ENCODE assay signal across 11 cellular contexts in the genomic region with DNA sequence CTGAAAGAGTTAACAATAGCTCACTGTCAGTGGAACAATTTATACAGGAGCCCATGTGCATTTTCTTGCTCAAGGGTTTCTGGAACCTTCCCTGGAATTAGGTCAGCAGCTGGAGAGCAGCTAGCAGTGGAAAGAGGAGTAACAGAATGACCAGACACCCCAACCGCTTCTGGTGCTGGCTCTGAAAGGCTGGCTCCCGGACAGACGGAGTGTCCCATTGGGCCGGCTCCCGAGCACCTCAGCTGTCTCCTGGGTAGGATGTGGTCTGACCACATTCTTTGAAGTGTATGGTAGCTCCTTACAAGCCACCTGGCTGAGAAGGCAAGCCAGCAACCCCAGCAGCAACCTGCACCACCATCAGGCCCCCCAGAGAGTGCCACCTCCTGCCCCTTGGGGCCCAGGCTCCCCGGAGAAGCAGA. TPM values are rescaled to one million over a fixed set of nuclear protein-coding genes. Genes with fewer than 3 reads are reported as not detected.
DNase-seq lines count a peak whose midpoint lies in the region; ATAC-seq lines count a peak whose summit lies in the region.
"Had no signal": no experiment of that assay in that cellular context is flagged by ENCODE, and none has a peak within 500 bp of the region (broad histone marks: within the 10 kb centered on the region; RNA-seq: fewer than 3 reads in every experiment).

No MANE protein-coding gene starts in this region.

- no peak overlapping the region for H4K91ac ChIP-seq in trophoblast cell (ENCODE audit: low read depth, low read length)

- no peaks in the 10 kb centered on the region for H3K9me3 ChIP-seq in trophoblast cell (ENCODE audit: insufficient read depth, low read depth, low read length)

- no peak overlapping the region for H2AK5ac ChIP-seq in trophoblast cell (ENCODE audit: low read length)

- no peak overlapping the region for H3K23ac ChIP-seq in trophoblast cell (ENCODE audit: low read length)

- no peak overlapping the region for H3K4me3 Mint-ChIP-seq in activated T-cell treated with anti-CD3 and anti-CD28 coated beads, Interleukin-2, amount 50 U/mL, for 24 hours

- no peaks in the 10 kb centered on the region for H3K79me1 ChIP-seq in trophoblast cell (ENCODE audit: low read length)

- no peak overlapping the region for H4K12ac ChIP-seq in trophoblast cell (ENCODE audit: low read depth, low read length)

- DNase-seq in activated T-cell treated with anti-CD3 and anti-CD28 coated beads, Interleukin-2, amount 50 U/mL, for 24 hours: peak; percentile 31
- no peak for DNase-seq in activated T-cell treated with anti-CD3 and anti-CD28 coated beads, Interleukin-2, amount 50 U/mL, for 1 hour
- peak; percentile 75 for DNase-seq in Jurkat, Clone E6-1 (ENCODE audit: low read depth, low spot score)
- peak in 1 of 2 donors; percentile 54 for DNase-seq in trophoblast cell
- no peak for DNase-seq in SK-N-DZ (ENCODE audit: low spot score)
- no peak for DNase-seq in DMS53 treated with DMSO at 0.1 percent for 48 hours (lab: John Stamatoyannopoulos, UW; ENCODE audit: unreplicated experiment)
- DNase-seq in effector CD8-positive, alpha-beta T cell (lab: John Stamatoyannopoulos, UW): no peak
- DNase-seq: kidney; NCI-H524 treated with DMSO at 0.1 percent for 48 hours; stimulated activated CD4-positive, alpha-beta T cell treated with anti-CD3 and anti-CD28 coated beads, Interleukin-1b, Interleukin-23, amount 100 ng/mL, for 48 hours had no signal

- H2BK12ac ChIP-seq in trophoblast cell (ENCODE audit: low read length): no peak overlapping the region

- no peak overlapping the region for H3K4me2 ChIP-seq in trophoblast cell (ENCODE audit: low read length)

- no peak overlapping the region for H3K27ac ChIP-seq in trophoblast cell (ENCODE audit: low read depth, low read length)

- no peaks in the 10 kb centered on the region for H3K9me3 Mint-ChIP-seq in activated T-cell treated with anti-CD3 and anti-CD28 coated beads, Interleukin-2, amount 50 U/mL, for 24 hours

- no peak overlapping the region for H3K27ac Mint-ChIP-seq in activated T-cell treated with anti-CD3 and anti-CD28 coated beads, Interleukin-2, amount 50 U/mL, for 24 hours

- peaks cover 21% of the 10 kb centered on the region for H3K4me1 Mint-ChIP-seq in activated T-cell treated with anti-CD3 and anti-CD28 coated beads, Interleukin-2, amount 50 U/mL, for 24 hours (ENCODE audit: low read depth)

- no peaks in the 10 kb centered on the region for H3K27me3 ChIP-seq in trophoblast cell (ENCODE audit: insufficient read depth, low read length)

- H3K9ac ChIP-seq in trophoblast cell (ENCODE audit: low read length): no peak overlapping the region

- H3K27me3 Mint-ChIP-seq in activated T-cell treated with anti-CD3 and anti-CD28 coated beads, Interleukin-2, amount 50 U/mL, for 24 hours: no peaks in the 10 kb centered on the region

- peak; percentile 95 for ATAC-seq in GM21619 (IDR thresholded peaks at IDR 0.05; ENCODE audit: unreplicated experiment)

- WGBS in trophoblast cell (ENCODE audit: extremely low coverage, insufficient coverage, insufficient read length): no CpG with 5 or more reads among the region's 6 CpGs

- H3K4ac ChIP-seq in trophoblast cell (ENCODE audit: low read depth, low read length): no peak overlapping the region

- H3K4me1 ChIP-seq in trophoblast cell (ENCODE audit: control insufficient read depth in 1 of 2, insufficient read depth in 2 of 2, low read length in 2 of 2): peaks cover 4 to 8% of the 10 kb centered on the region in 2 experiments

- H3K18ac ChIP-seq in trophoblast cell (ENCODE audit: low read length): peak overlapping the region; percentile 14

- H2BK120ac ChIP-seq in trophoblast cell (ENCODE audit: insufficient read depth, low read length, poor library complexity): no peak overlapping the region

- H3K36me3 Mint-ChIP-seq in activated T-cell treated with anti-CD3 and anti-CD28 coated beads, Interleukin-2, amount 50 U/mL, for 24 hours (ENCODE audit: low read depth): no peaks in the 10 kb centered on the region

- H3K14ac ChIP-seq in trophoblast cell (ENCODE audit: low read length): no peak overlapping the region

- peaks cover 2 to 5% of the 10 kb centered on the region in 2 experiments for H3K36me3 ChIP-seq in trophoblast cell (ENCODE audit: control insufficient read depth in 1 of 2, insufficient read depth in 2 of 2, low read length in 2 of 2)

- H3K4me3 ChIP-seq in Jurkat, Clone E6-1 (ENCODE audit: low read length): no peak overlapping the region
- no peak overlapping the region for H3K4me3 ChIP-seq in trophoblast cell (ENCODE audit: low read depth, low read length)

- H2BK5ac ChIP-seq in trophoblast cell (ENCODE audit: low read depth, low read length, poor library complexity): no peak overlapping the region

- H4K8ac ChIP-seq in trophoblast cell (ENCODE audit: low read depth, low read length): no peak overlapping the region

- no peak overlapping the region for H2AFZ ChIP-seq in trophoblast cell (ENCODE audit: insufficient read depth, low read length, poor library complexity)

- no peaks in the 10 kb centered on the region for H3K79me2 ChIP-seq in trophoblast cell (ENCODE audit: control insufficient read depth, insufficient read depth, low read length, poor library complexity)

RNA-seq across cellular contexts. Expression of a gene that starts 44.7 kb away (rescaled TPM):
- polyA plus RNA-seq in Jurkat, Clone E6-1 (2012; ENCODE audit: insufficient read depth, insufficient read length): 0.36 TPM
- 55.8 and 60.9 TPM in 2 replicates for polyA plus RNA-seq in trophoblast cell (2013)
- polyA plus RNA-seq in SK-N-DZ (2014; cell fraction: cytosol; rRNA removed): 0.03 TPM in 1 of 2 replicates, not detected in the other
- polyA plus RNA-seq in SK-N-DZ (2014; cell fraction: nucleus; rRNA removed): not detected in 2 replicates

Comparison
In these comparisons a context has a peak if more than half of its experiments do, and no peak if none do; other contexts are left out.
1. DNase-seq: peak in activated T-cell treated with anti-CD3 and anti-CD28 coated beads, Interleukin-2, amount 50 U/mL, for 24 hours (single experiment) and Jurkat, Clone E6-1 (single experiment); none in activated T-cell treated with anti-CD3 and anti-CD28 coated beads, Interleukin-2, amount 50 U/mL, for 1 hour (single experiment), SK-N-DZ (single experiment), DMS53 treated with DMSO at 0.1 percent for 48 hours (single experiment) and effector CD8-positive, alpha-beta T cell (single experiment).